In the genomic region with DNA sequence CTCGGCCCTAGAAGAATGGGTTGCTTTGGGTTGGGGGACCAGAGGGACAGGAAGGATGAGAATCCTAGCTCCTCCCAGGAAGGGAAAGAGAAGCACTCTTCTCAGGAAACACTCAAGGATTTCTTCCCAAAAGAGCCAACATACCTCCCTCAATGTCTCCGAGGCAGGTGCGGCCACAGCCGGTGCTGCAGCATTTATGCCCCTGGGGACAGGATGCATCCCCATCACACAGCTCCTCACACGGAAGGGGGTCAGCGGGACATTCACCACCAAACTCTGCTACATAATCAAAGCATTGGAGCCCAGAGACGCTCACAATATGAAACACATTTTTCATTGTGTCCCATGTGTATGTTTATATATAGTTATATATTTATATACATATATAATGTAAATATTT, we compare ENCODE assay signal across 1 cellular context.
TF ChIP-seq lines count a peak whose summit lies in the region.

No MANE protein-coding gene starts in this region.

TF ChIP-seq in GM23338, 12 proteins besides CTCF, POLR2A, EP300 and RAD21:
- TF ChIP-seq EZH2phosphoT487 (IDR thresholded peaks at IDR 0.05; ENCODE audit: unreplicated experiment) (no peak), ZNF114 (CRISPR knock-in tag; IDR thresholded peaks at IDR 0.05) (no peak), NANOG (IDR thresholded peaks at IDR 0.05; ENCODE audit: borderline replicate concordance) (no peak), ZNF331 (CRISPR knock-in tag; IDR thresholded peaks at IDR 0.05; ENCODE audit: low read depth) (no peak), POLR2AphosphoS5 (IDR thresholded peaks at IDR 0.05; ENCODE audit: low read depth) (no peak), JUNB (IDR thresholded peaks at IDR 0.05; ENCODE audit: unreplicated experiment) (no peak), STAT1 (IDR thresholded peaks at IDR 0.05; ENCODE audit: unreplicated experiment) (no peak), CREB1 (CRISPR knock-in tag; IDR thresholded peaks at IDR 0.05; ENCODE audit: low read depth) (no peak), EZH2 (IDR thresholded peaks at IDR 0.05; ENCODE audit: low read depth, unreplicated experiment) (no peak)
- TF ChIP-seq, protein P1, sequence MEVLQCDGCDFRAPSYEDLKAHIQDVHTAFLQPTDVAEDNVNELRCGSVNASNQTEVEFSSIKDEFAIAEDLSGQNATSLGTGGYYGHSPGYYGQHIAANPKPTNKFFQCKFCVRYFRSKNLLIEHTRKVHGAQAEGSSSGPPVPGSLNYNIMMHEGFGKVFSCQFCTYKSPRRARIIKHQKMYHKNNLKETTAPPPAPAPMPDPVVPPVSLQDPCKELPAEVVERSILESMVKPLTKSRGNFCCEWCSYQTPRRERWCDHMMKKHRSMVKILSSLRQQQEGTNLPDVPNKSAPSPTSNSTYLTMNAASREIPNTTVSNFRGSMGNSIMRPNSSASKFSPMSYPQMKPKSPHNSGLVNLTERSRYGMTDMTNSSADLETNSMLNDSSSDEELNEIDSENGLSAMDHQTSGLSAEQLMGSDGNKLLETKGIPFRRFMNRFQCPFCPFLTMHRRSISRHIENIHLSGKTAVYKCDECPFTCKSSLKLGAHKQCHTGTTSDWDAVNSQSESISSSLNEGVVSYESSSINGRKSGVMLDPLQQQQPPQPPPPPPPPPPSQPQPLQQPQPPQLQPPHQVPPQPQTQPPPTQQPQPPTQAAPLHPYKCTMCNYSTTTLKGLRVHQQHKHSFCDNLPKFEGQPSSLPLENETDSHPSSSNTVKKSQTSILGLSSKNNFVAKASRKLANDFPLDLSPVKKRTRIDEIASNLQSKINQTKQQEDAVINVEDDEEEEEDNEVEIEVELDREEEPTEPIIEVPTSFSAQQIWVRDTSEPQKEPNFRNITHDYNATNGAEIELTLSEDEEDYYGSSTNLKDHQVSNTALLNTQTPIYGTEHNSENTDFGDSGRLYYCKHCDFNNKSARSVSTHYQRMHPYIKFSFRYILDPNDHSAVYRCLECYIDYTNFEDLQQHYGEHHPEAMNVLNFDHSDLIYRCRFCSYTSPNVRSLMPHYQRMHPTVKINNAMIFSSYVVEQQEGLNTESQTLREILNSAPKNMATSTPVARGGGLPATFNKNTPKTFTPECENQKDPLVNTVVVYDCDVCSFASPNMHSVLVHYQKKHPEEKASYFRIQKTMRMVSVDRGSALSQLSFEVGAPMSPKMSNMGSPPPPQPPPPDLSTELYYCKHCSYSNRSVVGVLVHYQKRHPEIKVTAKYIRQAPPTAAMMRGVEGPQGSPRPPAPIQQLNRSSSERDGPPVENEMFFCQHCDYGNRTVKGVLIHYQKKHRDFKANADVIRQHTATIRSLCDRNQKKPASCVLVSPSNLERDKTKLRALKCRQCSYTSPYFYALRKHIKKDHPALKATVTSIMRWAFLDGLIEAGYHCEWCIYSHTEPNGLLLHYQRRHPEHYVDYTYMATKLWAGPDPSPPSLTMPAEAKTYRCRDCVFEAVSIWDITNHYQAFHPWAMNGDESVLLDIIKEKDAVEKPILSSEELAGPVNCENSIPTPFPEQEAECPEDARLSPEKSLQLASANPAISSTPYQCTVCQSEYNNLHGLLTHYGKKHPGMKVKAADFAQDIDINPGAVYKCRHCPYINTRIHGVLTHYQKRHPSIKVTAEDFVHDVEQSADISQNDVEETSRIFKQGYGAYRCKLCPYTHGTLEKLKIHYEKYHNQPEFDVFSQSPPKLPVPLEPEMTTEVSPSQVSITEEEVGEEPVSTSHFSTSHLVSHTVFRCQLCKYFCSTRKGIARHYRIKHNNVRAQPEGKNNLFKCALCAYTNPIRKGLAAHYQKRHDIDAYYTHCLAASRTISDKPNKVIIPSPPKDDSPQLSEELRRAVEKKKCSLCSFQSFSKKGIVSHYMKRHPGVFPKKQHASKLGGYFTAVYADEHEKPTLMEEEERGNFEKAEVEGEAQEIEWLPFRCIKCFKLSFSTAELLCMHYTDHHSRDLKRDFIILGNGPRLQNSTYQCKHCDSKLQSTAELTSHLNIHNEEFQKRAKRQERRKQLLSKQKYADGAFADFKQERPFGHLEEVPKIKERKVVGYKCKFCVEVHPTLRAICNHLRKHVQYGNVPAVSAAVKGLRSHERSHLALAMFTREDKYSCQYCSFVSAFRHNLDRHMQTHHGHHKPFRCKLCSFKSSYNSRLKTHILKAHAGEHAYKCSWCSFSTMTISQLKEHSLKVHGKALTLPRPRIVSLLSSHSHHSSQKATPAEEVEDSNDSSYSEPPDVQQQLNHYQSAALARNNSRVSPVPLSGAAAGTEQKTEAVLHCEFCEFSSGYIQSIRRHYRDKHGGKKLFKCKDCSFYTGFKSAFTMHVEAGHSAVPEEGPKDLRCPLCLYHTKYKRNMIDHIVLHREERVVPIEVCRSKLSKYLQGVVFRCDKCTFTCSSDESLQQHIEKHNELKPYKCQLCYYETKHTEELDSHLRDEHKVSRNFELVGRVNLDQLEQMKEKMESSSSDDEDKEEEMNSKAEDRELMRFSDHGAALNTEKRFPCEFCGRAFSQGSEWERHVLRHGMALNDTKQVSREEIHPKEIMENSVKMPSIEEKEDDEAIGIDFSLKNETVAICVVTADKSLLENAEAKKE (CRISPR knock-in tag; IDR thresholded peaks at IDR 0.05), result no peak
- TF ChIP-seq, protein P2, sequence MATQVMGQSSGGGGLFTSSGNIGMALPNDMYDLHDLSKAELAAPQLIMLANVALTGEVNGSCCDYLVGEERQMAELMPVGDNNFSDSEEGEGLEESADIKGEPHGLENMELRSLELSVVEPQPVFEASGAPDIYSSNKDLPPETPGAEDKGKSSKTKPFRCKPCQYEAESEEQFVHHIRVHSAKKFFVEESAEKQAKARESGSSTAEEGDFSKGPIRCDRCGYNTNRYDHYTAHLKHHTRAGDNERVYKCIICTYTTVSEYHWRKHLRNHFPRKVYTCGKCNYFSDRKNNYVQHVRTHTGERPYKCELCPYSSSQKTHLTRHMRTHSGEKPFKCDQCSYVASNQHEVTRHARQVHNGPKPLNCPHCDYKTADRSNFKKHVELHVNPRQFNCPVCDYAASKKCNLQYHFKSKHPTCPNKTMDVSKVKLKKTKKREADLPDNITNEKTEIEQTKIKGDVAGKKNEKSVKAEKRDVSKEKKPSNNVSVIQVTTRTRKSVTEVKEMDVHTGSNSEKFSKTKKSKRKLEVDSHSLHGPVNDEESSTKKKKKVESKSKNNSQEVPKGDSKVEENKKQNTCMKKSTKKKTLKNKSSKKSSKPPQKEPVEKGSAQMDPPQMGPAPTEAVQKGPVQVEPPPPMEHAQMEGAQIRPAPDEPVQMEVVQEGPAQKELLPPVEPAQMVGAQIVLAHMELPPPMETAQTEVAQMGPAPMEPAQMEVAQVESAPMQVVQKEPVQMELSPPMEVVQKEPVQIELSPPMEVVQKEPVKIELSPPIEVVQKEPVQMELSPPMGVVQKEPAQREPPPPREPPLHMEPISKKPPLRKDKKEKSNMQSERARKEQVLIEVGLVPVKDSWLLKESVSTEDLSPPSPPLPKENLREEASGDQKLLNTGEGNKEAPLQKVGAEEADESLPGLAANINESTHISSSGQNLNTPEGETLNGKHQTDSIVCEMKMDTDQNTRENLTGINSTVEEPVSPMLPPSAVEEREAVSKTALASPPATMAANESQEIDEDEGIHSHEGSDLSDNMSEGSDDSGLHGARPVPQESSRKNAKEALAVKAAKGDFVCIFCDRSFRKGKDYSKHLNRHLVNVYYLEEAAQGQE (IDR thresholded peaks at IDR 0.05; ENCODE audit: unreplicated experiment), result no peak
- TF ChIP-seq, protein P3, sequence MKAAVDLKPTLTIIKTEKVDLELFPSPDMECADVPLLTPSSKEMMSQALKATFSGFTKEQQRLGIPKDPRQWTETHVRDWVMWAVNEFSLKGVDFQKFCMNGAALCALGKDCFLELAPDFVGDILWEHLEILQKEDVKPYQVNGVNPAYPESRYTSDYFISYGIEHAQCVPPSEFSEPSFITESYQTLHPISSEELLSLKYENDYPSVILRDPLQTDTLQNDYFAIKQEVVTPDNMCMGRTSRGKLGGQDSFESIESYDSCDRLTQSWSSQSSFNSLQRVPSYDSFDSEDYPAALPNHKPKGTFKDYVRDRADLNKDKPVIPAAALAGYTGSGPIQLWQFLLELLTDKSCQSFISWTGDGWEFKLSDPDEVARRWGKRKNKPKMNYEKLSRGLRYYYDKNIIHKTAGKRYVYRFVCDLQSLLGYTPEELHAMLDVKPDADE (IDR thresholded peaks at IDR 0.05), result no peak
TF ChIP-seq in GM23338: peak in this region for 0.
